Comparison of ENCODE assay signal across 23 cellular contexts in the genomic region with DNA sequence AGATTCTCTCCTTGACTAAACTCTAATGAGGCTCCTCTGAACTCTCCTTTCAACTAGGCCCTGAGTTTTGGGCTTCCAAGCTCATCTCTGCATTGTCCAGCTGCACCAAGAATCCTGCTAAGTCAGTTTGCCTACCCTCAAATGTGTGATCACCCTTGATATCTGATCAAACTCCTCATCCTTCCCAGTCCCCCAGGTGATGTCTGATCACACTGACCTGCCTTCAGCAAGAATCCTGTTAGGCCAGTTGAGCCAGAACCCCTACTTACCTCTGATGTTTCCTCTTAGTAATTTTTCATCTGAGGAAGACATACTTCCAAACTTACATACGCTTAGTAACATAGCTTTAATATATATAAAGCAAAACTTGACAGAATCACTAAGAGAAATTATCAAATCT.
"Had no signal": no experiment of that assay in that cellular context is flagged by ENCODE, and none has a peak within 500 bp of the region (broad histone marks: within the 10 kb centered on the region; RNA-seq: fewer than 3 reads in every experiment).

No MANE protein-coding gene starts in this region.

- H3K27ac ChIP-seq: ascending aorta, coronary artery, dorsolateral prefrontal cortex, esophagus squamous epithelium, neural progenitor cell, spleen, transverse colon, vagina, WERI-Rb-1 had no signal

- H3K4me2 ChIP-seq: neural progenitor cell had no signal

- H3K9me3 ChIP-seq: ascending aorta, esophagus squamous epithelium, spleen, transverse colon, vagina had no signal

- H2AFZ ChIP-seq: neural progenitor cell had no signal

- H3K27me3 ChIP-seq: ascending aorta, dorsolateral prefrontal cortex, esophagus squamous epithelium, neural progenitor cell, spleen, transverse colon, vagina had no signal

- H3K4me3 ChIP-seq: ascending aorta, coronary artery, dorsolateral prefrontal cortex, esophagus squamous epithelium, neural progenitor cell, spleen, transverse colon, vagina had no signal

- H3K36me3 ChIP-seq: neural progenitor cell, WERI-Rb-1 had no signal

- DNase-seq: activated CD4-positive, alpha-beta T cell treated with anti-CD3 and anti-CD28 coated beads for 48 hours; activated CD4-positive, alpha-beta T cell treated with anti-CD3 and anti-CD28 coated beads, Interleukin-2, amount 50 U/mL, for 48 hours; activated CD8-positive, alpha-beta memory T cell treated with anti-CD3 and anti-CD28 coated beads for 24 hours; activated effector memory CD4-positive, alpha-beta T cell treated with anti-CD3 and anti-CD28 coated beads, Interleukin-2, amount 50 U/mL, for 16 hours; activated naive CD4-positive, alpha-beta T cell treated with anti-CD3 and anti-CD28 coated beads, Interleukin-2, amount 10 ng/mL, durations not matched to agents 7 days and 5 days; activated naive CD8-positive, alpha-beta T cell treated with anti-CD3 and anti-CD28 coated beads, Interleukin-2, amount 10 ng/mL, durations not matched to agents 7 days and 5 days; dorsolateral prefrontal cortex; esophagus squamous epithelium; left cardiac atrium; left ventricle myocardium superior; natural killer cell; occipital lobe; right cardiac atrium; spleen; stimulated activated naive CD4-positive, alpha-beta T cell; T-helper 17 cell; T1000; transverse colon; WERI-Rb-1 had no signal

- H3K4me1 ChIP-seq: ascending aorta, esophagus squamous epithelium, neural progenitor cell, spleen, transverse colon had no signal
